6 cellular contexts compared by ENCODE assay signal in genomic region chr3:179257742-179258141, GRCh38. TPM values are rescaled to one million over a fixed set of nuclear protein-coding genes. Genes with fewer than 3 reads are reported as not detected.
DNase-seq lines count a peak whose midpoint lies in the region; ATAC-seq, FAIRE-seq and TF ChIP-seq lines count a peak whose summit lies in the region.
"Not testable (repeated sequence)": the region's sequence is repeated elsewhere in the genome, so short reads cannot be mapped to it uniquely, and the experiment has no call there.

No MANE protein-coding gene starts in this region.

- not testable (repeated sequence) for H3K4me1 ChIP-seq in ACC112 (ENCODE audit: control insufficient read depth, insufficient read depth, low read length, unreplicated experiment); GM12878 (ENCODE audit: control insufficient read depth, insufficient read depth, low read length)
- H3K4me1 ChIP-seq in Karpas-422 (ENCODE audit: low read length) (peaks cover 59% of the 10 kb centered on the region), PC-3 (ENCODE audit: insufficient read depth, low read length) (peaks cover 11% of the 10 kb centered on the region), esophagus muscularis mucosa (peaks cover 0 to 11% (median 6%) of the 10 kb centered on the region in 4 donors)

- not testable (repeated sequence) for H3K9me3 ChIP-seq in Karpas-422 (ENCODE audit: low read length); PC-3 (ENCODE audit: low read length); GM12878 (replicated peaks; ENCODE audit: control insufficient read depth, insufficient read depth, low read length); esophagus muscularis mucosa

- POLR2A ChIA-PET in PC-3 (lab: Charles Lee; ENCODE audit: unreplicated experiment), result not testable (repeated sequence)
- POLR2A ChIA-PET in GM12878 (lab: Charles Lee), result interaction anchor here (1.0 kb wide), 1 partner anchor 10 kb away, joined by 4 read pairs; no protein-coding TSS in a partner anchor

- not testable (repeated sequence) for H3K36me3 ChIP-seq in ACC112 (ENCODE audit: insufficient read depth, low read length); Karpas-422 (ENCODE audit: insufficient read depth, low read length); PC-3 (ENCODE audit: low read depth, low read length); GM12878 (ENCODE audit: control insufficient read depth in 2 of 2, insufficient read depth in 2 of 2, low read length in 1 of 2); esophagus muscularis mucosa

- TF ChIP-seq EP300 in GM12878 (IDR thresholded peaks at IDR 0.05; ENCODE audit: borderline replicate concordance in 1 of 2, control insufficient read depth in 1 of 2, low read depth in 2 of 2, low read length in 2 of 2); esophagus muscularis mucosa (IDR thresholded peaks at IDR 0.05): not testable (repeated sequence)

- not testable (repeated sequence) for ATAC-seq in PC-3, GM12878

- CTCF ChIA-PET in PC-3 (lab: Charles Lee); GM12878 (lab: Yijun Ruan, JAX): not testable (repeated sequence)

- in situ Hi-C loops in GM12878 (cut with MboI), result not testable (repeated sequence)

- intact Hi-C loops in PC-3 (cut with micrococcal nuclease); esophagus muscularis mucosa (cut with DNase I): not testable (repeated sequence)
- intact Hi-C loops in GM12878 (cut with micrococcal nuclease; ENCODE audit: unreplicated experiment), result loop anchor here (5.0 kb wide), 1 partner anchor 240 kb away; no protein-coding TSS in a partner anchor

- H2AFZ ChIP-seq in ACC112 (ENCODE audit: low read length, unreplicated experiment); Karpas-422 (ENCODE audit: low read length); PC-3 (ENCODE audit: low read length); GM12878 (ENCODE audit: control insufficient read depth, low read depth, low read length): not testable (repeated sequence)

- not testable (repeated sequence) for H3F3A ChIP-seq in PC-3 (ENCODE audit: low read length, unreplicated experiment)

- not testable (repeated sequence) for BruUV-seq in PC-3 (replicated peaks; lab: Mats Ljungman, UMichigan); GM12878 (replicated peaks; lab: Mats Ljungman, UMichigan)

- not testable (repeated sequence) for DNase-seq in GM12864 (ENCODE audit: low read depth); Karpas-422; PC-3; GM12878 (ENCODE audit: low read depth, low spot score)
- DNase-seq in esophagus muscularis mucosa (ENCODE audit: extremely low spot score), result peak; percentile 42

- TF ChIP-seq RAD21 in GM12878 (IDR thresholded peaks at IDR 0.05; ENCODE audit: insufficient read depth, low read depth, low read length), result not testable (repeated sequence)

- peak overlapping the region; percentile 40; the same call in 1 of the 2 replicates for H3K4me3 ChIP-seq in ACC112 (ENCODE audit: low read depth, low read length)
- H3K4me3 ChIP-seq in GM12864 (ENCODE audit: low read depth, low read length), result peak overlapping the region; percentile 21; the same call in 1 of the 2 replicates
- peak overlapping the region; percentile 93 for H3K4me3 ChIP-seq in Karpas-422 (ENCODE audit: low read length)
- H3K4me3 ChIP-seq in PC-3 (ENCODE audit: low read length); esophagus muscularis mucosa: not testable (repeated sequence)
- H3K4me3 ChIP-seq in GM12878, result peak overlapping the region; percentile 30; the same call in 1 of the 2 replicates

- not testable (repeated sequence) for H4K20me1 ChIP-seq in Karpas-422 (ENCODE audit: insufficient read depth, low read depth, low read length); PC-3 (ENCODE audit: low read length); GM12878 (ENCODE audit: control insufficient read depth, insufficient read depth)

- not testable (repeated sequence) for TF ChIP-seq CTCF in GM12864 (IDR thresholded peaks at IDR 0.05; ENCODE audit: low read depth, low read length, missing control alignments); PC-3 (conservative IDR thresholded peaks at IDR 0.05; ENCODE audit: low read depth, low read length); GM12878 (IDR thresholded peaks at IDR 0.05 in 2 of 3, conservative IDR thresholded peaks at IDR 0.05 in 1 of 3; ENCODE audit: control insufficient read depth in 2 of 3, extremely low read depth in 1 of 3, insufficient read depth in 1 of 3, low read depth in 3 of 3, low read length in 3 of 3); esophagus muscularis mucosa (IDR thresholded peaks at IDR 0.05)

- peak overlapping the region; percentile 21; the same call in 1 of the 2 replicates for H3K9ac ChIP-seq in Karpas-422 (ENCODE audit: low read length)
- H3K9ac ChIP-seq in PC-3 (ENCODE audit: low read length); GM12878 (ENCODE audit: control insufficient read depth, insufficient read depth, low read length): not testable (repeated sequence)

- H3K4me2 ChIP-seq in Karpas-422 (ENCODE audit: low read depth, low read length, poor library complexity, severe bottlenecking), result peak overlapping the region; percentile 85
- peak overlapping the region; percentile 31; the same call in 1 of the 2 replicates for H3K4me2 ChIP-seq in PC-3 (ENCODE audit: low read length)
- H3K4me2 ChIP-seq in GM12878 (ENCODE audit: control insufficient read depth, insufficient read depth), result peak overlapping the region; percentile 30

- H3K79me2 ChIP-seq in ACC112 (ENCODE audit: control insufficient read depth, insufficient read depth, low read length, unreplicated experiment) (peaks cover 11% of the 10 kb centered on the region), Karpas-422 (ENCODE audit: low read length) (peaks cover 82% of the 10 kb centered on the region)
- H3K79me2 ChIP-seq in PC-3 (ENCODE audit: low read length); GM12878 (ENCODE audit: control insufficient read depth, insufficient read depth, low read length): not testable (repeated sequence)

- H3K27me3 ChIP-seq in ACC112 (ENCODE audit: insufficient read depth, low read length); Karpas-422 (ENCODE audit: low read length); PC-3 (ENCODE audit: low read length); GM12878 (replicated peaks in 1 of 2; ENCODE audit: control insufficient read depth in 2 of 2, insufficient read depth in 2 of 2, low read length in 1 of 2); esophagus muscularis mucosa: not testable (repeated sequence)

- SMC1A ChIA-PET in GM12878 (lab: Charles Lee; ENCODE audit: uncharacterized antibody, unreplicated experiment), result interaction anchor here (0.5 to 1.0 kb wide), 3 partner anchors 9 to 806 kb away, joined by 3 read pairs; no protein-coding TSS in a partner anchor

- not testable (repeated sequence) for H3K27ac ChIP-seq in ACC112 (ENCODE audit: low read depth, low read length); Karpas-422 (ENCODE audit: low read length); PC-3 (ENCODE audit: low read length); GM12878 (ENCODE audit: control insufficient read depth, insufficient read depth); esophagus muscularis mucosa (replicated peaks in 1 of 4)

- FAIRE-seq in GM12878 (lab: Jason Lieb, UNC), result not testable (repeated sequence)

- H3K9me2 ChIP-seq in Karpas-422 (replicated peaks; ENCODE audit: insufficient read depth, low read length); PC-3 (replicated peaks; ENCODE audit: low read length): not testable (repeated sequence)

- 85% methylated on average over 11 of the region's 11 CpGs for WGBS in GM12878 (ENCODE audit: insufficient coverage, insufficient replicate concordance, low lambda C conversion rate, missing lambda C conversion rate)
- WGBS in esophagus muscularis mucosa, result 98% methylated on average over 11 of the region's 11 CpGs

- RAD21 ChIA-PET in GM12878 (lab: Charles Lee; ENCODE audit: unreplicated experiment), result not testable (repeated sequence)

- not testable (repeated sequence) for TF ChIP-seq POLR2A in GM12878 (IDR thresholded peaks at IDR 0.05; ENCODE audit: low read depth, low read length); esophagus muscularis mucosa (IDR thresholded peaks at IDR 0.05; ENCODE audit: low read depth)

RNA-seq across cellular contexts. Expression of gene KCNMB3, which starts 6.8 kb away (rescaled TPM):
- total RNA-seq in Karpas-422 (2014; rRNA removed; shearing (Covaris generic); ENCODE audit: low replicate concordance), result 17.1 and 28.3 TPM in 2 replicates
- total RNA-seq in PC-3 (2014; rRNA removed) (1.2 and 2.3 TPM in 2 replicates), GM12878 (2014; rRNA removed) (2.2 and 2.3 TPM in 2 replicates), GM12878 (2014; rRNA removed; fragmentation: Illumina TruSeq; extraction: Trizol) (2.9 and 3.2 TPM in 2 replicates), GM12878 (2021) (1.7 and 2.1 TPM in 2 replicates), esophagus muscularis mucosa (1 to 10 TPM; 1.3 to 4.1 (median 2.9) TPM)
- total RNA-seq in GM12878 (2013; cell fraction: nucleolus; rRNA removed), result 10.5 and 12.3 TPM in 2 replicates
- 1.5 TPM for polyA plus RNA-seq in GM12878 (2011; ENCODE audit: low read depth)
- polyA plus RNA-seq in GM12878 (2011; rRNA removed) (3.4 and 4.3 TPM in 2 replicates), GM12878 (2014; fragmentation: Illumina TruSeq; extraction: Trizol) (4.6 and 4.8 TPM in 2 replicates), GM12878 (2014; fragmentation: Nextera tagmentation; extraction: Ambion mirVana) (1 to 10 TPM; 1.2 to 3.2 TPM), GM12878 (2014; rRNA removed) (1.7 and 2.2 TPM in 2 replicates), GM12878 (2016; fragmentation: Nextera tagmentation; extraction: Ambion mirVana) (under 1 TPM; 0.20 to 0.62 TPM)
- 2.1 and 2.2 TPM in 2 replicates for polyA plus RNA-seq in GM12878 (2011; cell fraction: cytosol; rRNA removed)
- polyA plus RNA-seq in GM12878 (2011; cell fraction: nucleus; rRNA removed), result 9.6 and 9.9 TPM in 2 replicates
- 3.8 and 7.8 TPM in 2 replicates for polyA plus RNA-seq in GM12878 (2012)
- 5.2 and 5.9 TPM in 2 replicates for polyA minus RNA-seq in GM12878 (2011; rRNA and poly(A)+ RNA removed)
- polyA minus RNA-seq in GM12878 (2011; cell fraction: cytosol; rRNA and poly(A)+ RNA removed), result 0.80 and 0.83 TPM in 2 replicates
- 6.6 and 12.0 TPM in 2 replicates for polyA minus RNA-seq in GM12878 (2011; cell fraction: nucleus; rRNA and poly(A)+ RNA removed)

Comparison
In these comparisons a context has a peak if more than half of its experiments do, and no peak if none do; other contexts are left out.
1. H3K4me2 ChIP-seq: peak in every context shown above with its lines; median percentile 85 in Karpas-422; 31 in PC-3; 30 in GM12878.